8 cellular contexts compared by ENCODE assay signal in the genomic region with DNA sequence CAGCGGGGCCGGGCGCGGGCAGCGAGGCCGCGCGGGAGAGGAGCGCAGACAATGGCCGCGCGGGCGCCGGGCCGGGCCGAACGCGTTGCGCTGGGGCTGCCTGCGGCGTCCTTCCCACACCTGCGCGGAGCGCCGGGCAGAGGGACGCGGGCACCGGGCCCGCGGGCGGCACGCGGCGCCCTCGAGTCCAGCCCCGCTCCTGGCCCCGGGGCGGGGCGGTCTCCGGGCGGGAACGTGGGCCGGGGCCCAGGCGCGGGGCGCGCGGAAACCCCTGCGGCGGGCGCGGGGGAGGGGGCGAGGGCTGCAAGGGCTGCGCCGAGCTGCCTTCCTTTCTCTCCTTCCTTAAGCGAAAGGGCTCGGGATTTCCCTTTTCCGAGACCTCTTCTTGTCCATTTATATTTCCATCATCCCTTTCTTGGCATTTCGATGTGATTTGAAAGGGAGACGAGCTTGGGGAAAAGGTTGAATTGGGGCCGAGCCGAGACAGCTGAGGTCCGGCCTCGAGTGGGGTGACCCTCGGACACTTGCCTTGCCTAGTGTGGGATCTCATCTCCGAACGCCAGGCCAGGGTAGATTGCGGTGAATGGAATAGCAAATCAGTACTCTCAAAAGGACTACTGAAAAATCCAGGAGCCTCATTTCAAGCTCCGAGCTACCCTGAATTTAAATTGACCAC. TPM values are rescaled to one million over a fixed set of nuclear protein-coding genes. Genes with fewer than 3 reads are reported as not detected.
DNase-seq lines count a peak whose midpoint lies in the region; ATAC-seq and TF ChIP-seq lines count a peak whose summit lies in the region.

No MANE protein-coding gene starts in this region.

- H3K9me3 ChIP-seq in CD8-positive, alpha-beta memory T cell (ENCODE audit: low read length) = no peaks in the 10 kb centered on the region
- no peaks in the 10 kb centered on the region for H3K9me3 ChIP-seq in tibial nerve

- peaks cover 10% of the 10 kb centered on the region for H3K4me1 ChIP-seq in CD8-positive, alpha-beta memory T cell (ENCODE audit: insufficient read depth, low read length)
- H3K4me1 ChIP-seq in tibial nerve = peaks cover 0 to 14% (median 3%) of the 10 kb centered on the region in 4 donors

- no peaks in the 10 kb centered on the region for H3K9me3 Mint-ChIP-seq in CD8-positive, alpha-beta memory T cell

- peak overlapping the region; percentile 62 to 95 (median 76) for H3K4me3 Mint-ChIP-seq in CD8-positive, alpha-beta memory T cell

- peak; percentile 44 for ATAC-seq in GM19035 (IDR thresholded peaks at IDR 0.05; ENCODE audit: unreplicated experiment)
- ATAC-seq in HG03159 (IDR thresholded peaks at IDR 0.05; ENCODE audit: unreplicated experiment) = peak; percentile 39

- peak in 1 of 5 donors; percentile 13 for DNase-seq in CD8-positive, alpha-beta memory T cell
- peak; percentile 7 for DNase-seq in RPMI7951 (ENCODE audit: low read depth)
- DNase-seq in coronary artery (ENCODE audit: low spot score) = no peak
- peak; percentile 21 for DNase-seq in medulla oblongata (ENCODE audit: extremely low spot score)
- no peak for DNase-seq in tibial nerve (ENCODE audit: low spot score in 2 of 2)
- no peak for DNase-seq in ureter (ENCODE audit: low spot score)

- H3K27me3 ChIP-seq in CD8-positive, alpha-beta memory T cell (ENCODE audit: insufficient read depth, low read length, poor library complexity, severe bottlenecking) = peaks cover 9% of the 10 kb centered on the region
- H3K27me3 ChIP-seq in tibial nerve = no peaks in the 10 kb centered on the region

- peak overlapping the region in 2 of 8 donors; percentile 36 to 57 for H3K27ac Mint-ChIP-seq in CD8-positive, alpha-beta memory T cell

- CTCF ChIA-PET in CD8-positive, alpha-beta memory T cell (lab: Charles Lee) = no interaction called here

- H3K27me3 Mint-ChIP-seq in CD8-positive, alpha-beta memory T cell = peaks cover 18 to 22% of the 10 kb centered on the region in 2 donors

- H3K27ac ChIP-seq in CD8-positive, alpha-beta memory T cell (ENCODE audit: low read depth, low read length) = peak overlapping the region; percentile 28
- peak overlapping the region in 1 of 2 donors; percentile 72 for H3K27ac ChIP-seq in coronary artery
- peak overlapping the region in 1 of 4 donors; percentile 62 for H3K27ac ChIP-seq in tibial nerve

- H3K36me3 ChIP-seq in CD8-positive, alpha-beta memory T cell (ENCODE audit: insufficient read depth, low read length) = no peaks in the 10 kb centered on the region
- no peaks in the 10 kb centered on the region for H3K36me3 ChIP-seq in tibial nerve

- no peak for TF ChIP-seq CTCF in coronary artery (IDR thresholded peaks at IDR 0.05)
- no peak for TF ChIP-seq CTCF in tibial nerve (IDR thresholded peaks at IDR 0.05)

- POLR2A ChIA-PET in CD8-positive, alpha-beta memory T cell (lab: Charles Lee) = no interaction called here

- peaks cover 15 to 24% (median 15%) of the 10 kb centered on the region in 3 donors for H3K4me1 Mint-ChIP-seq in CD8-positive, alpha-beta memory T cell

- TF ChIP-seq EP300 in tibial nerve (IDR thresholded peaks at IDR 0.05) = no peak

- 1 to 5% methylated on average over 31 to 54 of the region's 69 CpGs for WGBS in tibial nerve, 2 donors

- TF ChIP-seq POLR2A in tibial nerve (IDR thresholded peaks at IDR 0.05) = no peak

- H3K4me3 ChIP-seq in CD8-positive, alpha-beta memory T cell (ENCODE audit: low read length) = peak overlapping the region; percentile 47
- H3K4me3 ChIP-seq in coronary artery = peak overlapping the region; percentile 85
- peak overlapping the region; percentile 38 to 82 (median 49) for H3K4me3 ChIP-seq in tibial nerve

- H3K36me3 Mint-ChIP-seq in CD8-positive, alpha-beta memory T cell = peaks cover 0 to 2% (median 0%) of the 10 kb centered on the region in 3 donors

RNA-seq across cellular contexts. Expression of gene KLHL23, which starts 0.7 kb away (rescaled TPM):
- 10 to 100 TPM; 11.4 to 12.0 TPM for total RNA-seq in CD8-positive, alpha-beta memory T cell
- 2.0 TPM for polyA plus RNA-seq in CD8-positive, alpha-beta memory T cell
- total RNA-seq in RPMI7951 (2014; rRNA removed; shearing (Covaris generic)) = 6.0 and 8.9 TPM in 2 replicates
- total RNA-seq in tibial nerve (10 to 100 TPM in 1 of 4 donors, 1 to 10 TPM in 3; 3.9 to 17.2 (median 7.8) TPM), ureter (12.4 TPM)

RNA-seq across cellular contexts. Expression of gene PHOSPHO2, which starts 40.0 kb away (rescaled TPM):
- 1 to 10 TPM; 4.9 to 6.3 TPM for total RNA-seq in CD8-positive, alpha-beta memory T cell
- polyA plus RNA-seq in CD8-positive, alpha-beta memory T cell = 4.5 TPM
- total RNA-seq in RPMI7951 (2014; rRNA removed; shearing (Covaris generic)) = 2.5 and 6.5 TPM in 2 replicates
- 10 to 100 TPM in 1 of 4 donors, 1 to 10 TPM in 3; 7.1 to 17.3 (median 7.6) TPM for total RNA-seq in tibial nerve
- total RNA-seq in ureter = 14.7 TPM

RNA-seq across cellular contexts. Expression of gene CFAP210, which starts 40.1 kb away (rescaled TPM):
- total RNA-seq in CD8-positive, alpha-beta memory T cell = under 1 TPM in 1 of 2 experiments, not detected in 1; 0.57 TPM
- not detected for polyA plus RNA-seq in CD8-positive, alpha-beta memory T cell
- total RNA-seq in RPMI7951 (2014; rRNA removed; shearing (Covaris generic)) = not detected in 2 replicates
- under 1 TPM in 2 of 4 donors, not detected in 2; 0.60 to 0.87 TPM for total RNA-seq in tibial nerve
- 0.49 TPM for total RNA-seq in ureter

Comparison
In these comparisons a context has a peak if more than half of its experiments do, and no peak if none do; other contexts are left out.
1. DNase-seq: peak in RPMI7951 (single experiment) and medulla oblongata (single experiment); none in coronary artery (single experiment), tibial nerve (0 of 2) and ureter (single experiment).
2. Peak in every context shown above with its lines, with median percentiles within 50 percentile points of each other: H3K4me3 ChIP-seq.